In genomic region chr1:157136133-157136532, GRCh38 we compare ENCODE assay signal across 10 cellular contexts. TPM values are rescaled to one million over a fixed set of nuclear protein-coding genes. Genes with fewer than 3 reads are reported as not detected.
A peak's percentile ranks its signal among the peaks of the same experiment; 100 is the strongest.
DNase-seq lines count a peak whose midpoint lies in the region; ATAC-seq, FAIRE-seq and TF ChIP-seq lines count a peak whose summit lies in the region.
"Had no signal": no experiment of that assay in that cellular context is flagged by ENCODE, and none has a peak within 500 bp of the region (broad histone marks: within the 10 kb centered on the region; RNA-seq: fewer than 3 reads in every experiment).

No MANE protein-coding gene starts in this region.

- no peak overlapping the region for H3K4ac ChIP-seq in IMR-90 (ENCODE audit: low read depth, low read length)

- no peaks in the 10 kb centered on the region for H3K9me3 Mint-ChIP-seq in CD4-positive, CD25-positive, alpha-beta regulatory T cell
- no peaks in the 10 kb centered on the region for H3K9me3 Mint-ChIP-seq in nephron

- 0 out of 2 replicates have a peak overlapping the region, but pooled peaks have one; percentile 2 for H3K23ac ChIP-seq in IMR-90 (ENCODE audit: low read depth, low read length)

- H2AFZ ChIP-seq in IMR-90 (replicated peaks; ENCODE audit: low read length, poor library complexity) = no peak overlapping the region
- H2AFZ ChIP-seq in K562 (ENCODE audit: low read depth, low read length) = no peak overlapping the region

- H3K4me3 ChIP-seq in CD4-positive, CD25-positive, alpha-beta regulatory T cell (ENCODE audit: low read depth, low read length) = peak overlapping the region; percentile 92
- H3K4me3 ChIP-seq in IMR-90 (ENCODE audit: insufficient read depth, low read depth, low read length) (no peak overlapping the region), K562 (no peak overlapping the region), stomach (peak overlapping the region in 1 of 4 donors; percentile 89), heart right ventricle (peak overlapping the region in 1 of 10 donors; percentile 98)

- peaks cover 2% of the 10 kb centered on the region; the same call in 1 of the 2 replicates for H3K9me1 ChIP-seq in IMR-90 (ENCODE audit: insufficient read depth, low read length)
- H3K9me1 ChIP-seq in K562 (ENCODE audit: control insufficient read depth, insufficient read depth, low read length) = no peaks in the 10 kb centered on the region

- H3K4me1 ChIP-seq in CD4-positive, CD25-positive, alpha-beta regulatory T cell (ENCODE audit: control insufficient read depth, insufficient read depth, low read length, poor library complexity, severe bottlenecking) = peaks cover 65% of the 10 kb centered on the region
- peaks cover 4% of the 10 kb centered on the region for H3K4me1 ChIP-seq in IMR-90 (ENCODE audit: control insufficient read depth, insufficient read depth, low read length)
- peaks cover 24 to 42% of the 10 kb centered on the region in 2 experiments for H3K4me1 ChIP-seq in K562 (replicated peaks in 1 of 2; ENCODE audit: control insufficient read depth in 2 of 2, insufficient read depth in 2 of 2, low read length in 2 of 2)
- peaks cover 16 to 72% (median 53%) of the 10 kb centered on the region in 4 donors for H3K4me1 ChIP-seq in stomach
- peaks cover 5 to 49% (median 25%) of the 10 kb centered on the region in 9 donors for H3K4me1 ChIP-seq in heart right ventricle

- in situ Hi-C loops in IMR-90 (cut with MboI; ENCODE audit: low sequenced_read_pairs) (no loop called here), K562 (cut with MboI) (loop anchor here (5.0 kb wide), 1 partner anchor 39 kb away; the partner anchor contains the start of gene ETV3L)

- no peak overlapping the region for H3K18ac ChIP-seq in IMR-90 (ENCODE audit: low read depth, low read length)

- peak overlapping the region; percentile 88 to 98 (median 96) for H3K4me3 Mint-ChIP-seq in CD4-positive, CD25-positive, alpha-beta regulatory T cell
- peak overlapping the region; percentile 92 to 98 (median 98) for H3K4me3 Mint-ChIP-seq in nephron

- TF ChIP-seq CTCF in IMR-90 (conservative IDR thresholded peaks at IDR 0.05; ENCODE audit: low read depth, low read length) (0 out of 2 replicates have a peak, but pooled peaks have one; percentile 7), K562 (IDR thresholded peaks at IDR 0.05 in 2 of 3, conservative IDR thresholded peaks at IDR 0.05 in 1 of 3; ENCODE audit: insufficient read depth in 2 of 3, low read depth in 1 of 3, low read length in 3 of 3) (peak in 2 of 3 experiments; percentile 12 to 24; a peak in 1 of 6 replicates), nephron (IDR thresholded peaks at IDR 0.05; ENCODE audit: unreplicated experiment in 3 of 3) (no peak), stomach (IDR thresholded peaks at IDR 0.05) (no peak), heart right ventricle (IDR thresholded peaks at IDR 0.05) (no peak)

- 100% methylated on average over 1 of the region's 4 CpGs; no CpG with 5 or more reads in 1 of the 2 experiments for WGBS in IMR-90 (ENCODE audit: extremely low coverage in 2 of 2, insufficient read length in 1 of 2), 2 experiments
- WGBS in K562 (ENCODE audit: insufficient coverage, low coverage, missing lambda C conversion rate) = 44% methylated on average over 4 of the region's 4 CpGs
- 40 to 51% (median 46%) methylated on average over 4 of the region's 4 CpGs for WGBS in stomach, 5 donors
- 52 to 56% methylated on average over 4 of the region's 4 CpGs for WGBS in heart right ventricle, 2 donors

- H3K79me1 ChIP-seq in IMR-90 (ENCODE audit: low read depth in 1 of 2, low read length in 2 of 2) = peaks cover 28 to 40% of the 10 kb centered on the region in 2 experiments

- H2BK15ac ChIP-seq in IMR-90 (ENCODE audit: low read depth, low read length) = no peak overlapping the region

- no peak overlapping the region for H2AK9ac ChIP-seq in IMR-90 (replicated peaks; ENCODE audit: low read depth, low read length, poor library complexity)

- H3K36me3 Mint-ChIP-seq in CD4-positive, CD25-positive, alpha-beta regulatory T cell = peaks cover 38% of the 10 kb centered on the region
- H3K36me3 Mint-ChIP-seq in nephron (ENCODE audit: low read depth) = peaks cover 53% of the 10 kb centered on the region

- H3K79me2 ChIP-seq in K562 (ENCODE audit: control insufficient read depth, insufficient read depth, low read length) = peaks cover 27% of the 10 kb centered on the region

- DNase-seq in CD4-positive, CD25-positive, alpha-beta regulatory T cell = no peak
- DNase-seq in IMR-90 (no peak), K562 (ENCODE audit: extremely low read depth in 1 of 4, low spot score in 3 of 4) (no peak), NCI-H2196 treated with DMSO at 0.1 percent for 48 hours (lab: John Stamatoyannopoulos, UW; ENCODE audit: unreplicated experiment) (no peak), stomach (no peak), SIG-M5 (lab: John Stamatoyannopoulos, UW) (no peak), heart right ventricle (no peak)

- H3K27ac ChIP-seq in CD4-positive, CD25-positive, alpha-beta regulatory T cell (ENCODE audit: insufficient read depth, low read length, poor library complexity, severe bottlenecking) = no peak overlapping the region
- no peak overlapping the region for H3K27ac ChIP-seq in IMR-90 (ENCODE audit: insufficient read depth, low read length)
- no peak overlapping the region for H3K27ac ChIP-seq in K562 (ENCODE audit: extremely low read depth, low read depth, low read length)
- no peak overlapping the region for H3K27ac ChIP-seq in stomach
- peak overlapping the region in 1 of 10 donors; percentile 98 for H3K27ac ChIP-seq in heart right ventricle

- no peak for ATAC-seq in CD4-positive, CD25-positive, alpha-beta regulatory T cell (ENCODE audit: low read depth in 2 of 2)
- no peak for ATAC-seq in IMR-90 (ENCODE audit: low read depth)
- no peak for ATAC-seq in K562
- no peak for ATAC-seq in heart right ventricle

- H3K4me2 ChIP-seq in IMR-90 (ENCODE audit: low read depth, low read length) (no peak overlapping the region; the same call in 1 of the 2 replicates), K562 (ENCODE audit: insufficient read depth, low read length) (no peak overlapping the region)

- H4K8ac ChIP-seq in IMR-90 (ENCODE audit: low read depth in 2 of 2, low read length in 2 of 2) = no peak overlapping the region

- TF ChIP-seq RAD21 in IMR-90 (IDR thresholded peaks at IDR 0.05; ENCODE audit: low read length) = no peak
- no peak for TF ChIP-seq RAD21 in K562 (CRISPR knock-in tag; conservative IDR thresholded peaks at IDR 0.05 in 1 of 2, IDR thresholded peaks at IDR 0.05 in 1 of 2)

- TF ChIP-seq POLR2A in IMR-90 (IDR thresholded peaks at IDR 0.05; ENCODE audit: low read depth, low read length) (no peak), K562 (conservative IDR thresholded peaks at IDR 0.05) (no peak), stomach (IDR thresholded peaks at IDR 0.05) (no peak)

- H4K20me1 ChIP-seq in IMR-90 (ENCODE audit: insufficient read depth, low read length) (peaks cover 24% of the 10 kb centered on the region), K562 (replicated peaks; ENCODE audit: control insufficient read depth, insufficient read depth, low read length) (0 out of 2 replicates have a peak, but pooled peaks cover 9% of the 10 kb centered on the region)

- H2BK5ac ChIP-seq in IMR-90 (ENCODE audit: low read depth, low read length, poor library complexity, severe bottlenecking) = no peak overlapping the region

- CTCF ChIA-PET in IMR-90 (lab: Yijun Ruan, JAX) (interaction anchor here (0.8 to 1.2 kb wide), 2 partner anchors 20 to 46 kb away, joined by 4 read pairs; no protein-coding TSS in a partner anchor), K562 (lab: Yijun Ruan, JAX; ENCODE audit: low intra/inter-chr PET ratio) (no interaction called here)

- BruUV-seq in IMR-90 (replicated peaks; lab: Mats Ljungman, UMichigan) (no TSS peak), K562 (replicated peaks; lab: Mats Ljungman, UMichigan) (no TSS peak)

- H3K14ac ChIP-seq in IMR-90 (replicated peaks; ENCODE audit: low read depth, low read length) = no peak overlapping the region

- H2AK5ac ChIP-seq in IMR-90 (ENCODE audit: low read depth, low read length) = no peak overlapping the region

- H3K56ac ChIP-seq in IMR-90 (ENCODE audit: extremely low read depth, insufficient read depth, low read length) = no peak overlapping the region

- dilution Hi-C loops in IMR-90 (cut with HindIII; ENCODE audit: low sequenced_read_pairs, unreplicated experiment) = no loop called here

- H3K4me1 Mint-ChIP-seq in CD4-positive, CD25-positive, alpha-beta regulatory T cell = peaks cover 49 to 82% (median 71%) of the 10 kb centered on the region in 4 donors
- H3K4me1 Mint-ChIP-seq in nephron = peaks cover 38% of the 10 kb centered on the region

- TF ChIP-seq EP300 in K562 (IDR thresholded peaks at IDR 0.05; ENCODE audit: low read length) = no peak
- TF ChIP-seq EP300 in stomach (IDR thresholded peaks at IDR 0.05) = no peak

- H2BK20ac ChIP-seq in IMR-90 (ENCODE audit: low read depth, low read length) = no peak overlapping the region

- peak overlapping the region; percentile 57 to 97 (median 96) for H3K27ac Mint-ChIP-seq in CD4-positive, CD25-positive, alpha-beta regulatory T cell
- H3K27ac Mint-ChIP-seq in nephron = peak overlapping the region; percentile 97 to 100 (median 99)

- no peak for FAIRE-seq in K562 (lab: Jason Lieb, UNC)

- H3K27me3 Mint-ChIP-seq in CD4-positive, CD25-positive, alpha-beta regulatory T cell = no peaks in the 10 kb centered on the region
- H3K27me3 Mint-ChIP-seq in nephron (ENCODE audit: low read depth) = no peaks in the 10 kb centered on the region

- no peak overlapping the region for H2BK120ac ChIP-seq in IMR-90 (ENCODE audit: low read depth, low read length)

- intact Hi-C loops in IMR-90 (cut with micrococcal nuclease) (loop anchor here (5.0 kb wide), 1 partner anchor 44 kb away; no protein-coding TSS in a partner anchor), K562 (cut with micrococcal nuclease) (no loop called here), stomach (cut with DNase I; ENCODE audit: low total_unique reads) (no loop called here), heart right ventricle (cut with DNase I) (no loop called here)

- no peak overlapping the region for H4K5ac ChIP-seq in IMR-90 (ENCODE audit: low read depth, low read length)

- POLR2A ChIA-PET in IMR-90 (lab: Charles Lee; ENCODE audit: unreplicated experiment) (no interaction called here), K562 (lab: Yijun Ruan, JAX) (interaction anchor here (1.0 to 2.1 kb wide), 5 partner anchors 17 to 154 kb away, joined by 3 to 6 read pairs (median 3); no protein-coding TSS in a partner anchor)

- H3K27me3 ChIP-seq in CD4-positive, CD25-positive, alpha-beta regulatory T cell (ENCODE audit: control insufficient read depth, insufficient read depth, low read length) = no peaks in the 10 kb centered on the region
- H3K27me3 ChIP-seq in IMR-90 (ENCODE audit: control insufficient read depth, insufficient read depth, low read length) (no peaks in the 10 kb centered on the region), K562 (ENCODE audit: control insufficient read depth in 2 of 2, insufficient read depth in 2 of 2, low read length in 2 of 2) (no peaks in the 10 kb centered on the region), stomach (no peaks in the 10 kb centered on the region), heart right ventricle (no peaks in the 10 kb centered on the region)

- H3K36me3 ChIP-seq in CD4-positive, CD25-positive, alpha-beta regulatory T cell (ENCODE audit: control insufficient read depth, insufficient read depth, low read length) = peaks cover 35% of the 10 kb centered on the region
- H3K36me3 ChIP-seq in IMR-90 (ENCODE audit: control insufficient read depth, insufficient read depth, low read length) (peaks cover 29% of the 10 kb centered on the region), K562 (ENCODE audit: control insufficient read depth, insufficient read depth, low read length) (peaks cover 53% of the 10 kb centered on the region), stomach (peaks cover 28 to 51% (median 50%) of the 10 kb centered on the region in 4 donors), heart right ventricle (peaks cover 0 to 51% (median 50%) of the 10 kb centered on the region in 9 donors)

- no peak overlapping the region for H4K91ac ChIP-seq in IMR-90 (ENCODE audit: insufficient read depth, low read depth, low read length)

- no peaks in the 10 kb centered on the region for H3K9me3 ChIP-seq in CD4-positive, CD25-positive, alpha-beta regulatory T cell (ENCODE audit: control insufficient read depth in 2 of 2, low read length in 2 of 2)
- no peaks in the 10 kb centered on the region for H3K9me3 ChIP-seq in IMR-90 (ENCODE audit: control insufficient read depth, insufficient read depth, low read length)
- no peaks in the 10 kb centered on the region for H3K9me3 ChIP-seq in K562 (replicated peaks; ENCODE audit: control insufficient read depth, insufficient read depth, low read depth, low read length)
- no peaks in the 10 kb centered on the region for H3K9me3 ChIP-seq in stomach
- H3K9me3 ChIP-seq in heart right ventricle = no peaks in the 10 kb centered on the region

- H3K9ac ChIP-seq in IMR-90 (ENCODE audit: low read depth, low read length) (no peak overlapping the region), K562 (ENCODE audit: insufficient read depth in 1 of 2, low read depth in 2 of 2, low read length in 2 of 2) (peak overlapping the region in 1 of 2 experiments; percentile 38; a peak in 1 of 4 replicates)

RNA-seq across cellular contexts. Expression of gene ETV3, which starts 2.1 kb away (rescaled TPM):
- 89.5 TPM for total RNA-seq in CD4-positive, CD25-positive, alpha-beta regulatory T cell
- polyA plus RNA-seq in CD4-positive, CD25-positive, alpha-beta regulatory T cell = 1 to 10 TPM; 6.2 to 9.0 (median 8.8) TPM
- 14.7 and 21.1 TPM in 2 replicates for total RNA-seq in IMR-90 (2012; rRNA removed)
- 6.4 and 6.8 TPM in 2 replicates for polyA plus RNA-seq in IMR-90 (2012; rRNA removed)
- 2.9 and 4.0 TPM in 2 replicates for polyA plus RNA-seq in IMR-90 (2012; cell fraction: cytosol; rRNA removed)
- 10.0 and 112 TPM in 2 replicates for polyA plus RNA-seq in IMR-90 (2012; cell fraction: nucleus; rRNA removed; ENCODE audit: low replicate concordance)
- total RNA-seq in K562 (2011; cell fraction: chromatin; rRNA removed; ENCODE audit: low replicate concordance) = 21.7 and 44.9 TPM in 2 replicates
- total RNA-seq in K562 (2011; cell fraction: nucleolus; rRNA removed) = 14.7 and 15.8 TPM in 2 replicates
- total RNA-seq in K562 (2011; cell fraction: nucleoplasm; rRNA removed) = 33.9 and 53.1 TPM in 2 replicates
- total RNA-seq in K562 (2014; rRNA removed) = 6.4 and 8.4 TPM in 2 replicates
- total RNA-seq in K562 (2014; rRNA removed; fragmentation: Illumina TruSeq; extraction: Trizol) = 10.7 and 11.4 TPM in 2 replicates
- total RNA-seq in K562 (2015; rRNA removed; fragmentation: Illumina TruSeq; extraction: Trizol) = 10.4 and 11.2 TPM in 2 replicates
- total RNA-seq in K562 (2021) = 13.9 and 16.0 TPM in 2 replicates
- polyA plus RNA-seq in K562 (2011; rRNA removed) = 7.7 and 9.0 TPM in 2 replicates
- 5.0 and 6.0 TPM in 2 replicates for polyA plus RNA-seq in K562 (2011; cell fraction: cytosol; rRNA removed)
- polyA plus RNA-seq in K562 (2011; cell fraction: nucleus; rRNA removed) = 8.2 and 8.4 TPM in 2 replicates
- polyA plus RNA-seq in K562 (2012) = 6.9 and 8.4 TPM in 2 replicates
- 8.2 and 9.1 TPM in 2 replicates for polyA plus RNA-seq in K562 (2014; fragmentation: Illumina TruSeq; extraction: Trizol)
- polyA plus RNA-seq in K562 (2014; fragmentation: Nextera tagmentation; extraction: Ambion mirVana) = 1 to 10 TPM; 3.1 to 5.4 TPM
- 7.2 TPM in 2 replicates for polyA plus RNA-seq in K562 (2014; rRNA removed)
- polyA minus RNA-seq in K562 (2011; rRNA and poly(A)+ RNA removed) = 25.5 and 30.0 TPM in 2 replicates
- polyA minus RNA-seq in K562 (2011; cell fraction: cytosol; rRNA and poly(A)+ RNA removed) = 8.7 and 10.9 TPM in 2 replicates
- 13.2 and 23.4 TPM in 2 replicates for polyA minus RNA-seq in K562 (2011; cell fraction: nucleus; rRNA and poly(A)+ RNA removed)
- 10 to 100 TPM in 4 of 5 donors, 1 to 10 TPM in 1; 3.8 to 30.8 (median 18.7) TPM for total RNA-seq in stomach
- polyA plus RNA-seq in stomach = 1 to 10 TPM; 5.9 to 6.6 (median 6.5) TPM
- 10 to 100 TPM; 15.5 to 27.5 (median 21.4) TPM for total RNA-seq in heart right ventricle
- polyA plus RNA-seq in heart right ventricle = 1 to 10 TPM; 3.7 to 4.2 TPM

RNA-seq across cellular contexts. Expression of gene ETV3L, which starts 36.5 kb away (rescaled TPM):
- total RNA-seq in CD4-positive, CD25-positive, alpha-beta regulatory T cell = not detected
- not detected for polyA plus RNA-seq in CD4-positive, CD25-positive, alpha-beta regulatory T cell
- total RNA-seq in IMR-90 (2012; rRNA removed) (not detected in 2 replicates), K562 (2014; rRNA removed) (not detected in 2 replicates), K562 (2014; rRNA removed; fragmentation: Illumina TruSeq; extraction: Trizol) (not detected in 2 replicates), K562 (2015; rRNA removed; fragmentation: Illumina TruSeq; extraction: Trizol) (not detected in 2 replicates), K562 (2021) (not detected in 2 replicates), stomach (not detected), heart right ventricle (not detected)
- polyA plus RNA-seq in IMR-90 (2012; rRNA removed) (not detected in 2 replicates), K562 (2011; rRNA removed) (not detected in 2 replicates), K562 (2014; fragmentation: Illumina TruSeq; extraction: Trizol) (not detected in 2 replicates), K562 (2014; fragmentation: Nextera tagmentation; extraction: Ambion mirVana) (not detected), K562 (2014; rRNA removed) (not detected in 2 replicates), stomach (not detected), heart right ventricle (not detected)
- not detected in 2 replicates for polyA plus RNA-seq in IMR-90 (2012; cell fraction: cytosol; rRNA removed)
- polyA plus RNA-seq in IMR-90 (2012; cell fraction: nucleus; rRNA removed; ENCODE audit: low replicate concordance) = 0.03 and 0.10 TPM in 2 replicates
- not detected in 2 replicates for total RNA-seq in K562 (2011; cell fraction: chromatin; rRNA removed; ENCODE audit: low replicate concordance)
- total RNA-seq in K562 (2011; cell fraction: nucleolus; rRNA removed) = not detected in 2 replicates
- not detected in 2 replicates for total RNA-seq in K562 (2011; cell fraction: nucleoplasm; rRNA removed)
- not detected in 2 replicates for polyA plus RNA-seq in K562 (2011; cell fraction: cytosol; rRNA removed)
- 0.09 TPM in 1 of 2 replicates, not detected in the other for polyA plus RNA-seq in K562 (2011; cell fraction: nucleus; rRNA removed)
- polyA plus RNA-seq in K562 (2012) = not detected in 2 replicates
- polyA minus RNA-seq in K562 (2011; rRNA and poly(A)+ RNA removed) = not detected in 2 replicates
- polyA minus RNA-seq in K562 (2011; cell fraction: cytosol; rRNA and poly(A)+ RNA removed) = not detected in 2 replicates
- not detected in 2 replicates for polyA minus RNA-seq in K562 (2011; cell fraction: nucleus; rRNA and poly(A)+ RNA removed)
- total RNA-seq: liver; T-helper 2 cell treated with Interferon-gamma antibody and Interleukin-4, amounts not matched to agents 100 ng/mL and 5 ng/mL, for 36 hours had no signal
- polyA plus RNA-seq: liver had no signal

Comparison
In these comparisons a context has a peak if more than half of its experiments do, and no peak if none do; other contexts are left out.
1. CTCF ChIP-seq: peak in IMR-90 (single experiment) and K562 (2 of 3); none in nephron (0 of 3), stomach (0 of 7) and heart right ventricle (0 of 9).